ENCODE assay signal across 18 cellular contexts in genomic region chr3:164408356-164408755, GRCh38.
A peak's percentile ranks its signal among the peaks of the same experiment; 100 is the strongest.
DNase-seq lines count a peak whose midpoint lies in the region; ATAC-seq and TF ChIP-seq lines count a peak whose summit lies in the region.
"Had no signal": no experiment of that assay in that cellular context is flagged by ENCODE, and none has a peak within 500 bp of the region (broad histone marks: within the 10 kb centered on the region; RNA-seq: fewer than 3 reads in every experiment).

No MANE protein-coding gene starts in this region.

- no peaks in the 10 kb centered on the region for H3K36me3 ChIP-seq in SU-DHL-6 (ENCODE audit: low read length)

- ATAC-seq in HG03469 (IDR thresholded peaks at IDR 0.05; ENCODE audit: unreplicated experiment) (no peak), GM21723 (IDR thresholded peaks at IDR 0.05; ENCODE audit: unreplicated experiment) (no peak)

- TF ChIP-seq CTCF in SU-DHL-6 (IDR thresholded peaks at IDR 0.05; ENCODE audit: insufficient read depth, low read length, poor library complexity, severe bottlenecking) = no peak

- H3K4me3 ChIP-seq in SU-DHL-6 (ENCODE audit: insufficient read depth, low read length, poor library complexity, severe bottlenecking) = no peak overlapping the region
- H3K4me3 ChIP-seq: GM23248 had no signal

- no peak overlapping the region for H3K27ac ChIP-seq in SU-DHL-6 (ENCODE audit: low read depth, low read length)
- H3K27ac ChIP-seq: 22Rv1, GM23248 had no signal

- no peak overlapping the region for H3K9ac ChIP-seq in SU-DHL-6 (ENCODE audit: low read length)
- H3K9ac ChIP-seq: GM23248 had no signal

- no peak overlapping the region for H3K4me2 ChIP-seq in SU-DHL-6 (ENCODE audit: low read depth, low read length, poor library complexity, severe bottlenecking)

- no peaks in the 10 kb centered on the region for H3K27me3 ChIP-seq in SU-DHL-6 (ENCODE audit: low read length)

- H3K79me2 ChIP-seq in SU-DHL-6 (ENCODE audit: insufficient read depth, low read length) = no peaks in the 10 kb centered on the region

- H3K9me3 ChIP-seq in SU-DHL-6 (ENCODE audit: insufficient read depth, low read length) = no peaks in the 10 kb centered on the region

- no peaks in the 10 kb centered on the region for H3K9me2 ChIP-seq in SU-DHL-6 (replicated peaks; ENCODE audit: insufficient read depth, low read length)

- H2AFZ ChIP-seq in SU-DHL-6 (ENCODE audit: low read depth, low read length, severe bottlenecking) = peak overlapping the region; percentile 83
- H2AFZ ChIP-seq: GM23248 had no signal

- DNase-seq in A172 (ENCODE audit: low spot score) = peak; percentile 6
- peak; percentile 10 for DNase-seq in HS-5 (ENCODE audit: low read depth)
- DNase-seq in fibroblast of gingiva (ENCODE audit: low read depth) = peak; percentile 2
- DNase-seq in activated CD4-positive, CD25-positive, alpha-beta regulatory T cell treated with anti-CD3 and anti-CD28 coated beads, Interleukin-2, amount 50 U/mL, for 72 hours = no peak
- no peak for DNase-seq in stimulated activated CD4-positive, alpha-beta T cell treated with anti-CD3 and anti-CD28 coated beads, Interleukin-15, amount 100 ng/mL, for 24 hours
- DNase-seq: C1 segment of cervical spinal cord; Calu3; CD4-positive, alpha-beta memory T cell; COR-L47; DMS53; DMS79 treated with DMSO at 0.1 percent for 48 hours; GM23248; H7; HCEC 1CT had no signal

- H3F3A ChIP-seq in SU-DHL-6 (ENCODE audit: insufficient read depth) = no peaks in the 10 kb centered on the region

- H4K20me1 ChIP-seq in SU-DHL-6 (ENCODE audit: low read depth, low read length) = no peaks in the 10 kb centered on the region

Comparison
In these comparisons a context has a peak if more than half of its experiments do, and no peak if none do; other contexts are left out.
1. DNase-seq: peak in A172 (single experiment), HS-5 (single experiment) and fibroblast of gingiva (single experiment); none in activated CD4-positive, CD25-positive, alpha-beta regulatory T cell treated with anti-CD3 and anti-CD28 coated beads, Interleukin-2, amount 50 U/mL, for 72 hours (single experiment) and stimulated activated CD4-positive, alpha-beta T cell treated with anti-CD3 and anti-CD28 coated beads, Interleukin-15, amount 100 ng/mL, for 24 hours (single experiment).